Comparison of ENCODE assay signal across 17 cellular contexts in the genomic region with DNA sequence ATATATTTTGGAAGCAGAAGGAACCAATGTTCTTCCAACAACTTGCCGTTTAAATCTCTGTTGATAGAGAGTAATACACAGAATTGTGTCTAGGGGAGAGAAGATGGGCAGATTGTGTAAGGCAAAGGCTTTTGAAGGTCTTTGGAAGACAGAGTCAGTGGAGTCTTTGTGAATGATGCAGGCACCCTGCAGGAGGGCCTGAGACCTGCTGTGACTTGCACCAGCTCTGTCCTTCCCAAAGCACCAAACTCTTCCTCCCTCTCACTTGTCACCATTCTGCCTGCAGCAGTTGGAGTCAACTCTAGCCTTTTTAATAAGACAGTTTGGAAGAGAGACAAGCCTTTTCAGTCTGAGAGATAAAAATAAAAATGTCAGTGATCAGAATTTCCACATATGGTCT.
"Had no signal": no experiment of that assay in that cellular context is flagged by ENCODE, and none has a peak within 500 bp of the region (broad histone marks: within the 10 kb centered on the region; RNA-seq: fewer than 3 reads in every experiment).

No MANE protein-coding gene starts in this region.

- H3K27ac ChIP-seq: dorsolateral prefrontal cortex, esophagus muscularis mucosa, psoas muscle, right lobe of liver had no signal

- H3K27me3 ChIP-seq: esophagus muscularis mucosa, right lobe of liver had no signal

- H3K9me3 ChIP-seq: psoas muscle, right lobe of liver had no signal

- H3K4me1 ChIP-seq: right lobe of liver had no signal

- H3K4me3 ChIP-seq: dorsolateral prefrontal cortex, esophagus muscularis mucosa, psoas muscle, right lobe of liver, smooth muscle cell had no signal

- DNase-seq: activated CD4-positive, alpha-beta T cell treated with anti-CD3 and anti-CD28 coated beads, Interleukin-2, amount 50 U/mL, for 1 hour; activated CD8-positive, alpha-beta memory T cell treated with anti-CD3 and anti-CD28 coated beads for 24 hours; activated naive CD4-positive, alpha-beta T cell treated with Interleukin-2 at 50 U/mL for 16 hours; activated naive CD8-positive, alpha-beta T cell treated with anti-CD3 and anti-CD28 coated beads, Interleukin-2, amount 50 U/mL, for 24 hours; dorsolateral prefrontal cortex; hippocampal formation; kidney glomerular epithelial cell; left ventricle myocardium superior; mesenchymal stem cell; occipital lobe; psoas muscle; right lobe of liver; stimulated activated CD4-positive, alpha-beta T cell treated with anti-CD3 and anti-CD28 coated beads, Interleukin-4, amount 100 ng/mL, for 4 hours; stimulated activated CD8-positive, alpha-beta memory T cell treated with anti-CD3 and anti-CD28 coated beads, Interleukin-4, amount 100 ng/mL, for 48 hours; stimulated activated naive CD8-positive, alpha-beta T cell treated with anti-CD3 and anti-CD28 coated beads, Interleukin-15, Interleukin-2, amounts not matched to agents 100 U/mL and 50 U/mL, for 24 hours had no signal

- H3K36me3 ChIP-seq: esophagus muscularis mucosa, right lobe of liver had no signal
